1 cellular context compared by ENCODE assay signal in genomic region chr1:181043025-181043880, GRCh38.
A peak's percentile ranks its signal among the peaks of the same experiment; 100 is the strongest.
TF ChIP-seq lines count a peak whose summit lies in the region.

No MANE protein-coding gene starts in this region.

TF ChIP-seq in HEK293, 187 proteins besides CTCF, POLR2A, EP300 and RAD21 (continued from another document and continues in another):
- 0 out of 2 replicates have a peak, but pooled peaks have one; percentile 10 for TF ChIP-seq ZBTB44 (tag by site-specific recombination; IDR thresholded peaks at IDR 0.05)
- no peak for TF ChIP-seq ZNF585B (tag by site-specific recombination; IDR thresholded peaks at IDR 0.05)
- no peak for TF ChIP-seq PRDM4 (tag by site-specific recombination; IDR thresholded peaks at IDR 0.05)
- no peak for TF ChIP-seq ZNF621 (tag by site-specific recombination; IDR thresholded peaks at IDR 0.05)
- no peak for TF ChIP-seq GLI4 (tag by site-specific recombination; IDR thresholded peaks at IDR 0.05)
- TF ChIP-seq ZNF214 (tag by site-specific recombination; IDR thresholded peaks at IDR 0.05; ENCODE audit: borderline replicate concordance), result no peak
- TF ChIP-seq ZNF175 (tag by site-specific recombination; IDR thresholded peaks at IDR 0.05), result no peak
- TF ChIP-seq ZNF132 (tag by site-specific recombination; IDR thresholded peaks at IDR 0.05; ENCODE audit: borderline replicate concordance), result no peak
- TF ChIP-seq ZNF157 (tag by site-specific recombination; IDR thresholded peaks at IDR 0.05), result no peak
- TF ChIP-seq ZNF292 (tag by site-specific recombination; IDR thresholded peaks at IDR 0.05; ENCODE audit: borderline replicate concordance, low read depth), result no peak
- no peak for TF ChIP-seq ZNF639 (tag by site-specific recombination; IDR thresholded peaks at IDR 0.05)
- TF ChIP-seq HIC1 (tag by site-specific recombination; IDR thresholded peaks at IDR 0.05), result no peak
- no peak for TF ChIP-seq ZNF530 (tag by site-specific recombination; IDR thresholded peaks at IDR 0.05; ENCODE audit: low read depth)
- TF ChIP-seq ZNF768 (tag by site-specific recombination; IDR thresholded peaks at IDR 0.05), result no peak
- TF ChIP-seq ZNF140 (tag by site-specific recombination; IDR thresholded peaks at IDR 0.05), result no peak
- peak; percentile 64 for TF ChIP-seq IKZF3 (tag by site-specific recombination; IDR thresholded peaks at IDR 0.05)
- TF ChIP-seq ZNF280C (tag by site-specific recombination; IDR thresholded peaks at IDR 0.05), result no peak
- TF ChIP-seq ZNF626 (tag by site-specific recombination; IDR thresholded peaks at IDR 0.05), result no peak
- no peak for TF ChIP-seq ZNF610 (tag by site-specific recombination; IDR thresholded peaks at IDR 0.05; ENCODE audit: borderline replicate concordance)
- TF ChIP-seq ZNF174 (tag by site-specific recombination; IDR thresholded peaks at IDR 0.05), result no peak
- TF ChIP-seq ZSCAN23 (tag by site-specific recombination; IDR thresholded peaks at IDR 0.05), result no peak
- no peak for TF ChIP-seq KLF9 (tag by site-specific recombination; IDR thresholded peaks at IDR 0.05; ENCODE audit: low read depth)
- TF ChIP-seq ZNF830 (tag by site-specific recombination; IDR thresholded peaks at IDR 0.05; ENCODE audit: low read depth), result no peak
- TF ChIP-seq ZNF707 (tag by site-specific recombination; IDR thresholded peaks at IDR 0.05), result no peak
- no peak for TF ChIP-seq ZSCAN18 (tag by site-specific recombination; IDR thresholded peaks at IDR 0.05)
- no peak for TF ChIP-seq ZSCAN5A (tag by site-specific recombination; IDR thresholded peaks at IDR 0.05)
- TF ChIP-seq ZNF416 (tag by site-specific recombination; IDR thresholded peaks at IDR 0.05), result no peak
- TF ChIP-seq KLF17 (tag by site-specific recombination; IDR thresholded peaks at IDR 0.05), result 0 out of 2 replicates have a peak, but pooled peaks have one; percentile 39
- TF ChIP-seq ZNF701 (tag by site-specific recombination; IDR thresholded peaks at IDR 0.05), result no peak
- TF ChIP-seq ZNF239 (tag by site-specific recombination; IDR thresholded peaks at IDR 0.05), result no peak
- TF ChIP-seq MYNN (tag by site-specific recombination; IDR thresholded peaks at IDR 0.05; ENCODE audit: borderline replicate concordance), result no peak
- TF ChIP-seq PRDM2 (tag by site-specific recombination; IDR thresholded peaks at IDR 0.05; ENCODE audit: borderline replicate concordance), result no peak
- 0 out of 2 replicates have a peak, but pooled peaks have one; percentile 32 for TF ChIP-seq ZBTB17 (tag by site-specific recombination; IDR thresholded peaks at IDR 0.05)
- no peak for TF ChIP-seq ZNF16 (tag by site-specific recombination; IDR thresholded peaks at IDR 0.05; ENCODE audit: low read depth)
- no peak for TF ChIP-seq ZNF202 (tag by site-specific recombination; IDR thresholded peaks at IDR 0.05; ENCODE audit: borderline replicate concordance)
- no peak for TF ChIP-seq ZNF510 (tag by site-specific recombination; IDR thresholded peaks at IDR 0.05; ENCODE audit: insufficient replicate concordance)
- TF ChIP-seq ZNF274 (IDR thresholded peaks at IDR 0.05; ENCODE audit: low read length), result no peak
- TF ChIP-seq ZNF274 (tag by site-specific recombination; IDR thresholded peaks at IDR 0.05; ENCODE audit: borderline replicate concordance), result no peak
- no peak for TF ChIP-seq ZNF184 (tag by site-specific recombination; IDR thresholded peaks at IDR 0.05)
- TF ChIP-seq ZNF223 (tag by site-specific recombination; IDR thresholded peaks at IDR 0.05), result no peak
- TF ChIP-seq KLF10 (tag by site-specific recombination; IDR thresholded peaks at IDR 0.05), result no peak
- TF ChIP-seq HOXD13 (CRISPR knock-in tag; IDR thresholded peaks at IDR 0.05; ENCODE audit: borderline replicate concordance), result no peak
